Comparison of ENCODE assay signal across 2 cellular contexts in the genomic region with DNA sequence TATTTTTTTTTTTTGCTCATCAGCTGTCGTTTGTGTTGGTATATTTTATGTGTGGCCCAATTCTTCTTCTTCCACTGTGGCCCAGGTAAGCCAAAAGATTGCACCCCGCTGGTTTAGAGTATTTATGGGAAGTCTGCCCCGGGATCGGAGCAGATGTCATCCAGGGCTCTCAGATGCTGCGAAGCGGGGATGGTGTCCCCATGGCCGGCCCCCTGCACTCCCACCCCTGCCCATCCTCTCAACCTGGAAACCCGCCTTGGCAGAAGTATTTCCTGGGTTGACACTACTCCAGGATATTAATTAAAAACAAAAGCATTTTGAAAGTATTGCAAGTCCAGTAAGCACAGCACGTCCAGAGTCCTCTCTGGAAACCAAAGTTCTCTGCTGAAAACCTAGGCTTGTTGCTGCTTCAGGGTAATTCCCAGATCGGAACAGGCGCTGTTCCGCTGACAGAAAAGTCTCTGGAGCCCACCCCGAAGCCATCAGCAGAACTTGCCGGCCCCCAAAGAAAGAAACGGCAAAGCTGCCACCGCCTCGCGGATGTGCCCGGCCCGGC.
TF ChIP-seq lines count a peak whose summit lies in the region.

No MANE protein-coding gene starts in this region.

TF ChIP-seq in H1, 55 proteins besides CTCF, POLR2A, EP300 and RAD21 (continues in another document):
- TF ChIP-seq KDM4A (IDR thresholded peaks at IDR 0.05; ENCODE audit: low read depth, low read length, severe bottlenecking) = no peak
- no peak for TF ChIP-seq SIX5 (IDR thresholded peaks at IDR 0.05; ENCODE audit: low read depth, low read length)
- TF ChIP-seq, protein P1, sequence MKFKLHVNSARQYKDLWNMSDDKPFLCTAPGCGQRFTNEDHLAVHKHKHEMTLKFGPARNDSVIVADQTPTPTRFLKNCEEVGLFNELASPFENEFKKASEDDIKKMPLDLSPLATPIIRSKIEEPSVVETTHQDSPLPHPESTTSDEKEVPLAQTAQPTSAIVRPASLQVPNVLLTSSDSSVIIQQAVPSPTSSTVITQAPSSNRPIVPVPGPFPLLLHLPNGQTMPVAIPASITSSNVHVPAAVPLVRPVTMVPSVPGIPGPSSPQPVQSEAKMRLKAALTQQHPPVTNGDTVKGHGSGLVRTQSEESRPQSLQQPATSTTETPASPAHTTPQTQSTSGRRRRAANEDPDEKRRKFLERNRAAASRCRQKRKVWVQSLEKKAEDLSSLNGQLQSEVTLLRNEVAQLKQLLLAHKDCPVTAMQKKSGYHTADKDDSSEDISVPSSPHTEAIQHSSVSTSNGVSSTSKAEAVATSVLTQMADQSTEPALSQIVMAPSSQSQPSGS (IDR thresholded peaks at IDR 0.05; ENCODE audit: low read length) = no peak
- no peak for TF ChIP-seq SP2 (IDR thresholded peaks at IDR 0.05; ENCODE audit: low read length)
- TF ChIP-seq SP1 (IDR thresholded peaks at IDR 0.05; ENCODE audit: low read depth, low read length) = no peak
- no peak for TF ChIP-seq CBX5 (IDR thresholded peaks at IDR 0.05; ENCODE audit: low read depth, low read length)
- TF ChIP-seq RXRA (IDR thresholded peaks at IDR 0.05; ENCODE audit: insufficient read depth, low read depth, low read length) = no peak
- TF ChIP-seq, protein P2, sequence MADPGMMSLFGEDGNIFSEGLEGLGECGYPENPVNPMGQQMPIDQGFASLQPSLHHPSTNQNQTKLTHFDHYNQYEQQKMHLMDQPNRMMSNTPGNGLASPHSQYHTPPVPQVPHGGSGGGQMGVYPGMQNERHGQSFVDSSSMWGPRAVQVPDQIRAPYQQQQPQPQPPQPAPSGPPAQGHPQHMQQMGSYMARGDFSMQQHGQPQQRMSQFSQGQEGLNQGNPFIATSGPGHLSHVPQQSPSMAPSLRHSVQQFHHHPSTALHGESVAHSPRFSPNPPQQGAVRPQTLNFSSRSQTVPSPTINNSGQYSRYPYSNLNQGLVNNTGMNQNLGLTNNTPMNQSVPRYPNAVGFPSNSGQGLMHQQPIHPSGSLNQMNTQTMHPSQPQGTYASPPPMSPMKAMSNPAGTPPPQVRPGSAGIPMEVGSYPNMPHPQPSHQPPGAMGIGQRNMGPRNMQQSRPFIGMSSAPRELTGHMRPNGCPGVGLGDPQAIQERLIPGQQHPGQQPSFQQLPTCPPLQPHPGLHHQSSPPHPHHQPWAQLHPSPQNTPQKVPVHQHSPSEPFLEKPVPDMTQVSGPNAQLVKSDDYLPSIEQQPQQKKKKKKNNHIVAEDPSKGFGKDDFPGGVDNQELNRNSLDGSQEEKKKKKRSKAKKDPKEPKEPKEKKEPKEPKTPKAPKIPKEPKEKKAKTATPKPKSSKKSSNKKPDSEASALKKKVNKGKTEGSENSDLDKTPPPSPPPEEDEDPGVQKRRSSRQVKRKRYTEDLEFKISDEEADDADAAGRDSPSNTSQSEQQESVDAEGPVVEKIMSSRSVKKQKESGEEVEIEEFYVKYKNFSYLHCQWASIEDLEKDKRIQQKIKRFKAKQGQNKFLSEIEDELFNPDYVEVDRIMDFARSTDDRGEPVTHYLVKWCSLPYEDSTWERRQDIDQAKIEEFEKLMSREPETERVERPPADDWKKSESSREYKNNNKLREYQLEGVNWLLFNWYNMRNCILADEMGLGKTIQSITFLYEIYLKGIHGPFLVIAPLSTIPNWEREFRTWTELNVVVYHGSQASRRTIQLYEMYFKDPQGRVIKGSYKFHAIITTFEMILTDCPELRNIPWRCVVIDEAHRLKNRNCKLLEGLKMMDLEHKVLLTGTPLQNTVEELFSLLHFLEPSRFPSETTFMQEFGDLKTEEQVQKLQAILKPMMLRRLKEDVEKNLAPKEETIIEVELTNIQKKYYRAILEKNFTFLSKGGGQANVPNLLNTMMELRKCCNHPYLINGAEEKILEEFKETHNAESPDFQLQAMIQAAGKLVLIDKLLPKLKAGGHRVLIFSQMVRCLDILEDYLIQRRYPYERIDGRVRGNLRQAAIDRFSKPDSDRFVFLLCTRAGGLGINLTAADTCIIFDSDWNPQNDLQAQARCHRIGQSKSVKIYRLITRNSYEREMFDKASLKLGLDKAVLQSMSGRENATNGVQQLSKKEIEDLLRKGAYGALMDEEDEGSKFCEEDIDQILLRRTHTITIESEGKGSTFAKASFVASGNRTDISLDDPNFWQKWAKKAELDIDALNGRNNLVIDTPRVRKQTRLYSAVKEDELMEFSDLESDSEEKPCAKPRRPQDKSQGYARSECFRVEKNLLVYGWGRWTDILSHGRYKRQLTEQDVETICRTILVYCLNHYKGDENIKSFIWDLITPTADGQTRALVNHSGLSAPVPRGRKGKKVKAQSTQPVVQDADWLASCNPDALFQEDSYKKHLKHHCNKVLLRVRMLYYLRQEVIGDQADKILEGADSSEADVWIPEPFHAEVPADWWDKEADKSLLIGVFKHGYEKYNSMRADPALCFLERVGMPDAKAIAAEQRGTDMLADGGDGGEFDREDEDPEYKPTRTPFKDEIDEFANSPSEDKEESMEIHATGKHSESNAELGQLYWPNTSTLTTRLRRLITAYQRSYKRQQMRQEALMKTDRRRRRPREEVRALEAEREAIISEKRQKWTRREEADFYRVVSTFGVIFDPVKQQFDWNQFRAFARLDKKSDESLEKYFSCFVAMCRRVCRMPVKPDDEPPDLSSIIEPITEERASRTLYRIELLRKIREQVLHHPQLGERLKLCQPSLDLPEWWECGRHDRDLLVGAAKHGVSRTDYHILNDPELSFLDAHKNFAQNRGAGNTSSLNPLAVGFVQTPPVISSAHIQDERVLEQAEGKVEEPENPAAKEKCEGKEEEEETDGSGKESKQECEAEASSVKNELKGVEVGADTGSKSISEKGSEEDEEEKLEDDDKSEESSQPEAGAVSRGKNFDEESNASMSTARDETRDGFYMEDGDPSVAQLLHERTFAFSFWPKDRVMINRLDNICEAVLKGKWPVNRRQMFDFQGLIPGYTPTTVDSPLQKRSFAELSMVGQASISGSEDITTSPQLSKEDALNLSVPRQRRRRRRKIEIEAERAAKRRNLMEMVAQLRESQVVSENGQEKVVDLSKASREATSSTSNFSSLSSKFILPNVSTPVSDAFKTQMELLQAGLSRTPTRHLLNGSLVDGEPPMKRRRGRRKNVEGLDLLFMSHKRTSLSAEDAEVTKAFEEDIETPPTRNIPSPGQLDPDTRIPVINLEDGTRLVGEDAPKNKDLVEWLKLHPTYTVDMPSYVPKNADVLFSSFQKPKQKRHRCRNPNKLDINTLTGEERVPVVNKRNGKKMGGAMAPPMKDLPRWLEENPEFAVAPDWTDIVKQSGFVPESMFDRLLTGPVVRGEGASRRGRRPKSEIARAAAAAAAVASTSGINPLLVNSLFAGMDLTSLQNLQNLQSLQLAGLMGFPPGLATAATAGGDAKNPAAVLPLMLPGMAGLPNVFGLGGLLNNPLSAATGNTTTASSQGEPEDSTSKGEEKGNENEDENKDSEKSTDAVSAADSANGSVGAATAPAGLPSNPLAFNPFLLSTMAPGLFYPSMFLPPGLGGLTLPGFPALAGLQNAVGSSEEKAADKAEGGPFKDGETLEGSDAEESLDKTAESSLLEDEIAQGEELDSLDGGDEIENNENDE (IDR thresholded peaks at IDR 0.05; ENCODE audit: insufficient replicate concordance, low read length) = no peak
- TF ChIP-seq, protein P3, sequence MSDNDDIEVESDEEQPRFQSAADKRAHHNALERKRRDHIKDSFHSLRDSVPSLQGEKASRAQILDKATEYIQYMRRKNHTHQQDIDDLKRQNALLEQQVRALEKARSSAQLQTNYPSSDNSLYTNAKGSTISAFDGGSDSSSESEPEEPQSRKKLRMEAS (IDR thresholded peaks at IDR 0.05) = no peak
- TF ChIP-seq PHF8 (conservative IDR thresholded peaks at IDR 0.05; ENCODE audit: low read depth, low read length) = no peak
- no peak for TF ChIP-seq SIN3A (conservative IDR thresholded peaks at IDR 0.05 in 1 of 2, IDR thresholded peaks at IDR 0.05 in 1 of 2; ENCODE audit: low read depth in 1 of 2, low read length in 2 of 2)
- no peak for TF ChIP-seq TAF1 (IDR thresholded peaks at IDR 0.05; ENCODE audit: low read depth, low read length)

TF ChIP-seq in GM12891, 5 proteins besides CTCF, POLR2A, EP300 and RAD21:
- no peak for TF ChIP-seq POLR2AphosphoS5 (IDR thresholded peaks at IDR 0.05; ENCODE audit: low read depth, low read length)
- TF ChIP-seq TAF1 (IDR thresholded peaks at IDR 0.05; ENCODE audit: low read depth, low read length) = no peak
- TF ChIP-seq POU2F2 (IDR thresholded peaks at IDR 0.05; ENCODE audit: low read depth, low read length) = no peak
- no peak for TF ChIP-seq PAX5 (IDR thresholded peaks at IDR 0.05; ENCODE audit: insufficient read depth, low read length, severe bottlenecking)
- TF ChIP-seq SPI1 (IDR thresholded peaks at IDR 0.05; ENCODE audit: low read depth, low read length) = no peak
